11 cellular contexts compared by ENCODE assay signal in genomic region chr10:79984851-79985250, GRCh38. TPM values are rescaled to one million over a fixed set of nuclear protein-coding genes. Genes with fewer than 3 reads are reported as not detected.
DNase-seq lines count a peak whose midpoint lies in the region; ATAC-seq and TF ChIP-seq lines count a peak whose summit lies in the region.
"Had no signal": no experiment of that assay in that cellular context is flagged by ENCODE, and none has a peak within 500 bp of the region (broad histone marks: within the 10 kb centered on the region; RNA-seq: fewer than 3 reads in every experiment).

No MANE protein-coding gene starts in this region.

- intact Hi-C loops in Calu3 (cut with micrococcal nuclease; ENCODE audit: unreplicated experiment) = loop anchor here (5.0 kb wide), 1 partner anchor 62 kb away; no protein-coding TSS in a partner anchor
- intact Hi-C loops in ovary (cut with DNase I) = no loop called here
- intact Hi-C loops in sigmoid colon (cut with DNase I) = no loop called here

- peaks cover 3% of the 10 kb centered on the region for H3K9me3 Mint-ChIP-seq in Calu3 (ENCODE audit: low read depth, unreplicated experiment)

- H3K27me3 ChIP-seq in ovary (no peaks in the 10 kb centered on the region), sigmoid colon (peaks cover 0 to 11% (median 5%) of the 10 kb centered on the region in 3 donors)

- BruUV-seq in Calu3 (replicated peaks; lab: Mats Ljungman, UMichigan) = no TSS peak

- peaks cover 16% of the 10 kb centered on the region for H3K4me1 Mint-ChIP-seq in Calu3 (ENCODE audit: low read depth, unreplicated experiment)

- TF ChIP-seq EP300 in ovary (IDR thresholded peaks at IDR 0.05) = no peak
- no peak for TF ChIP-seq EP300 in sigmoid colon (IDR thresholded peaks at IDR 0.05)

- H3K4me3 ChIP-seq in ovary (no peak overlapping the region), sigmoid colon (no peak overlapping the region)

- no peaks in the 10 kb centered on the region for H3K9me3 ChIP-seq in ovary
- H3K9me3 ChIP-seq in sigmoid colon = no peaks in the 10 kb centered on the region

- 48 to 62% (median 60%) methylated on average over 9 of the region's 9 CpGs for WGBS in ovary, 3 donors
- 25 to 59% methylated on average over 9 of the region's 9 CpGs for WGBS in sigmoid colon, 2 donors

- no peak overlapping the region for H3K27ac Mint-ChIP-seq in Calu3 (ENCODE audit: unreplicated experiment)

- H3K4me1 ChIP-seq in ovary (ENCODE audit: insufficient read depth) (peaks cover 2% of the 10 kb centered on the region), sigmoid colon (peaks cover 0 to 19% (median 12%) of the 10 kb centered on the region in 4 donors)

- no peak for TF ChIP-seq CTCF in Calu3 (IDR thresholded peaks at IDR 0.05; ENCODE audit: unreplicated experiment)
- no peak for TF ChIP-seq CTCF in ovary (IDR thresholded peaks at IDR 0.05)
- TF ChIP-seq CTCF in sigmoid colon (IDR thresholded peaks at IDR 0.05) = no peak

- H3K27me3 Mint-ChIP-seq in Calu3 (ENCODE audit: unreplicated experiment) = peaks cover 65% of the 10 kb centered on the region

- DNase-seq in Calu3 (peak; percentile 65), islet precursor cell (peak; percentile 92), ovary (no peak), NCI-H446 treated with DMSO at 0.1 percent for 48 hours (lab: John Stamatoyannopoulos, UW) (no peak), sigmoid colon (no peak)
- DNase-seq in central memory CD4-positive, alpha-beta T cell = no peak
- DNase-seq: C1 segment of cervical spinal cord had no signal

- TF ChIP-seq POLR2A in ovary (IDR thresholded peaks at IDR 0.05) = no peak
- no peak for TF ChIP-seq POLR2A in sigmoid colon (IDR thresholded peaks at IDR 0.05)

- ATAC-seq in GM19463 (IDR thresholded peaks at IDR 0.05; ENCODE audit: unreplicated experiment) (peak; percentile 66), HG03558 (IDR thresholded peaks at IDR 0.05; ENCODE audit: extremely low read depth, unreplicated experiment) (peak; percentile 50)

- no peak overlapping the region for H3K4me3 Mint-ChIP-seq in Calu3 (ENCODE audit: low read depth, unreplicated experiment)

- CTCF ChIA-PET in Calu3 (lab: Charles Lee) = no interaction called here

- H3K36me3 ChIP-seq in ovary (no peaks in the 10 kb centered on the region), sigmoid colon (no peaks in the 10 kb centered on the region)

- H3K27ac ChIP-seq in ovary (no peak overlapping the region), sigmoid colon (no peak overlapping the region)

- peaks cover 14% of the 10 kb centered on the region for H3K36me3 Mint-ChIP-seq in Calu3 (ENCODE audit: insufficient read depth, unreplicated experiment)

RNA-seq across cellular contexts. Expression of gene SFTPD, which starts 35.9 kb away (rescaled TPM):
- total RNA-seq in Calu3 (2022) (not detected in 2 replicates), ovary (1 to 10 TPM in 2 of 7 donors, under 1 TPM in 3, not detected in 2; 0.28 to 2.2 (median 0.32) TPM), sigmoid colon (1 to 10 TPM in 2 of 4 donors, not detected in 2; 1.1 to 3.4 TPM)
- polyA plus RNA-seq in ovary (under 1 TPM; 0.15 to 0.16 TPM), sigmoid colon (under 1 TPM in 1 of 3 donors, not detected in 2; 0.28 TPM)
- total RNA-seq: pulmonary artery endothelial cell; T-helper 2 cell treated with Interferon-gamma antibody and Interleukin-4, amounts not matched to agents 100 ng/mL and 5 ng/mL, for 36 hours had no signal

Comparison
In these comparisons a context has a peak if more than half of its experiments do, and no peak if none do; other contexts are left out.
1. DNase-seq: peak in Calu3 (single experiment) and islet precursor cell (single experiment); none in central memory CD4-positive, alpha-beta T cell (single experiment), ovary (0 of 5), NCI-H446 treated with DMSO at 0.1 percent for 48 hours (single experiment) and sigmoid colon (single experiment).